Comparison of ENCODE assay signal across 23 cellular contexts in genomic region chr10:95336702-95337101, GRCh38. TPM values are rescaled to one million over a fixed set of nuclear protein-coding genes. Genes with fewer than 3 reads are reported as not detected.
DNase-seq lines count a peak whose midpoint lies in the region; ATAC-seq and TF ChIP-seq lines count a peak whose summit lies in the region.
"Had no signal": no experiment of that assay in that cellular context is flagged by ENCODE, and none has a peak within 500 bp of the region (broad histone marks: within the 10 kb centered on the region; RNA-seq: fewer than 3 reads in every experiment).

No MANE protein-coding gene starts in this region.

- in situ Hi-C loops in gastrocnemius medialis (cut with MboI; ENCODE audit: low sequenced_read_pairs in 4 of 4) = no loop called here

- peaks cover 5% of the 10 kb centered on the region for H3K36me3 ChIP-seq in Caco-2 (ENCODE audit: control insufficient read depth, insufficient read depth, low read length)
- no peaks in the 10 kb centered on the region for H3K36me3 ChIP-seq in HEK293 (ENCODE audit: control insufficient read depth in 2 of 2, insufficient read depth in 1 of 2, low read length in 2 of 2)
- H3K36me3 ChIP-seq in esophagus squamous epithelium = peaks cover 0 to 11% (median 0%) of the 10 kb centered on the region in 3 donors
- peaks cover 0 to 52% of the 10 kb centered on the region in 2 donors for H3K36me3 ChIP-seq in gastrocnemius medialis

- peaks cover 13% of the 10 kb centered on the region for H3K36me3 Mint-ChIP-seq in Caco-2 (ENCODE audit: insufficient read depth, unreplicated experiment)
- H3K36me3 Mint-ChIP-seq: natural killer cell treated with Interleukin-12 subunit alpha and Interleukin-12 subunit beta and Interleukin-15 and Interleukin-18, amount 100 ng/mL, for 72 hours had no signal

- H3K27me3 Mint-ChIP-seq in Caco-2 (ENCODE audit: insufficient read depth, unreplicated experiment) = no peaks in the 10 kb centered on the region
- H3K27me3 Mint-ChIP-seq: activated CD8-positive, alpha-beta T cell treated with anti-CD3 and anti-CD28 coated beads for 36 hours; brain; natural killer cell treated with Interleukin-12 subunit alpha and Interleukin-12 subunit beta and Interleukin-15 and Interleukin-18, amount 100 ng/mL, for 72 hours had no signal

- H3K27ac ChIP-seq in HEK293 (ENCODE audit: extremely low read depth, low read depth, low read length) = no peak overlapping the region
- H3K27ac ChIP-seq in esophagus squamous epithelium = peak overlapping the region in 3 of 4 donors; percentile 80 to 89 (median 82)
- H3K27ac ChIP-seq in gastrocnemius medialis = peak overlapping the region; percentile 76 to 88 (median 82)
- H3K27ac ChIP-seq: BLaER1 treated with 17β-estradiol and CSF1 and Interleukin-3, amounts not matched to agents 10 nM and 100 nM had no signal

- ATAC-seq in gastrocnemius medialis = no peak
- ATAC-seq in HG03460 (IDR thresholded peaks at IDR 0.05; ENCODE audit: unreplicated experiment) = no peak
- ATAC-seq: activated CD8-positive, alpha-beta T cell treated with anti-CD3 and anti-CD28 coated beads for 36 hours; GM12878; left lung had no signal

- TF ChIP-seq CTCF in Caco-2 (IDR thresholded peaks at IDR 0.05; ENCODE audit: insufficient read depth in 1 of 2, low read depth in 1 of 2, low read length in 1 of 2, severe bottlenecking in 1 of 2, unreplicated experiment in 1 of 2) = no peak
- TF ChIP-seq CTCF in HEK293 (tag by site-specific recombination; IDR thresholded peaks at IDR 0.05) = 0 out of 2 replicates have a peak, but pooled peaks have one; percentile 15
- TF ChIP-seq CTCF in esophagus squamous epithelium (IDR thresholded peaks at IDR 0.05) = no peak
- TF ChIP-seq CTCF in gastrocnemius medialis (IDR thresholded peaks at IDR 0.05 in 4 of 5, conservative IDR thresholded peaks at IDR 0.05 in 1 of 5) = no peak

- 79 to 94% methylated on average over 2 to 8 of the region's 9 CpGs for WGBS in esophagus squamous epithelium, 2 donors

- H3K4me1 ChIP-seq in Caco-2 (peaks cover 43% of the 10 kb centered on the region), HEK293 (ENCODE audit: control insufficient read depth, insufficient read depth, low read length) (no peaks in the 10 kb centered on the region), esophagus squamous epithelium (peaks cover 0 to 33% (median 16%) of the 10 kb centered on the region in 3 donors), gastrocnemius medialis (peaks cover 31 to 34% of the 10 kb centered on the region in 2 donors)
- H3K4me1 ChIP-seq: parathyroid adenoma had no signal

- peaks cover 14% of the 10 kb centered on the region for H3K4me1 Mint-ChIP-seq in Caco-2 (ENCODE audit: low read depth, unreplicated experiment)
- H3K4me1 Mint-ChIP-seq: brain had no signal

- DNase-seq in Caco-2 (peak; percentile 46 to 49), esophagus squamous epithelium (lab: John Stamatoyannopoulos, UW) (no peak), gastrocnemius medialis (no peak), NAMALWA (ENCODE audit: low spot score) (no peak), NCI-H1048 (lab: John Stamatoyannopoulos, UW) (no peak)
- no peak for DNase-seq in stimulated activated CD4-positive, alpha-beta T cell treated with anti-CD3 and anti-CD28 coated beads, Interleukin-4, amount 100 ng/mL, for 24 hours
- DNase-seq: activated CD4-positive, alpha-beta T cell treated with anti-CD3 and anti-CD28 coated beads for 1 hour; activated CD8-positive, alpha-beta T cell treated with anti-CD3 and anti-CD28 coated beads for 36 hours; activated effector memory CD4-positive, alpha-beta T cell treated with Interleukin-2 at 50 U/mL for 16 hours; activated T-cell treated with anti-CD3 and anti-CD28 coated beads for 4 hours; foreskin melanocyte; hypothalamus; left lung; NCI-H1436; NCI-H2171 treated with DMSO at 0.1 percent for 48 hours; NCI-H524 treated with DMSO at 0.1 percent for 48 hours had no signal

- intact Hi-C loops in Caco-2 (cut with micrococcal nuclease; ENCODE audit: unreplicated experiment) (loop anchor here (1.0 kb wide), 1 partner anchor 27 kb away; no protein-coding TSS in a partner anchor), esophagus squamous epithelium (cut with DNase I) (no loop called here), gastrocnemius medialis (cut with DNase I; ENCODE audit: low total_unique reads) (no loop called here)

- no TSS peak for BruUV-seq in Caco-2 (replicated peaks; lab: Mats Ljungman, UMichigan)

- no peaks in the 10 kb centered on the region for H3K9me3 Mint-ChIP-seq in Caco-2 (ENCODE audit: unreplicated experiment)
- H3K9me3 Mint-ChIP-seq: activated CD8-positive, alpha-beta T cell treated with anti-CD3 and anti-CD28 coated beads for 36 hours; brain; natural killer cell treated with Interleukin-12 subunit alpha and Interleukin-12 subunit beta and Interleukin-15 and Interleukin-18, amount 100 ng/mL, for 72 hours had no signal

- no peak overlapping the region for H3K4me3 Mint-ChIP-seq in Caco-2 (ENCODE audit: unreplicated experiment)
- H3K4me3 Mint-ChIP-seq: activated CD8-positive, alpha-beta T cell treated with anti-CD3 and anti-CD28 coated beads for 36 hours; brain; natural killer cell treated with Interleukin-12 subunit alpha and Interleukin-12 subunit beta and Interleukin-15 and Interleukin-18, amount 100 ng/mL, for 72 hours had no signal

- H3K9me3 ChIP-seq in Caco-2 (no peaks in the 10 kb centered on the region), HEK293 (ENCODE audit: control insufficient read depth, insufficient read depth, low read depth, low read length) (no peaks in the 10 kb centered on the region), esophagus squamous epithelium (no peaks in the 10 kb centered on the region), gastrocnemius medialis (no peaks in the 10 kb centered on the region)
- H3K9me3 ChIP-seq: BLaER1 treated with 17β-estradiol and CSF1 and Interleukin-3, amounts not matched to agents 10 nM and 100 nM; left lung had no signal

- H3K4me3 ChIP-seq in Caco-2 (ENCODE audit: low read depth, low read length) = no peak overlapping the region
- H3K4me3 ChIP-seq in HEK293 (ENCODE audit: low read depth, low read length) = no peak overlapping the region
- no peak overlapping the region for H3K4me3 ChIP-seq in esophagus squamous epithelium
- no peak overlapping the region for H3K4me3 ChIP-seq in gastrocnemius medialis
- H3K4me3 ChIP-seq: BLaER1 treated with 17β-estradiol and CSF1 and Interleukin-3, amounts not matched to agents 10 nM and 100 nM; GM12878; left lung had no signal

- H3K27me3 ChIP-seq in Caco-2 (replicated peaks; ENCODE audit: control insufficient read depth, insufficient read depth, low read length) = no peaks in the 10 kb centered on the region
- no peaks in the 10 kb centered on the region for H3K27me3 ChIP-seq in esophagus squamous epithelium
- no peaks in the 10 kb centered on the region for H3K27me3 ChIP-seq in gastrocnemius medialis
- H3K27me3 ChIP-seq: BLaER1 treated with 17β-estradiol and CSF1 and Interleukin-3, amounts not matched to agents 10 nM and 100 nM; left lung had no signal

- peak overlapping the region; percentile 18 for H3K27ac Mint-ChIP-seq in Caco-2 (ENCODE audit: unreplicated experiment)
- H3K27ac Mint-ChIP-seq: activated CD8-positive, alpha-beta T cell treated with anti-CD3 and anti-CD28 coated beads for 36 hours; natural killer cell treated with Interleukin-12 subunit alpha and Interleukin-12 subunit beta and Interleukin-15 and Interleukin-18, amount 100 ng/mL, for 72 hours had no signal

- CTCF ChIA-PET in Caco-2 (lab: Charles Lee) (interaction anchor here (1.0 to 2.1 kb wide), 6 partner anchors 10 to 39 kb away, joined by 3 to 33 read pairs (median 5); no protein-coding TSS in a partner anchor), HEK293 (lab: Yijun Ruan, JAX) (interaction anchor here (0.6 to 1.3 kb wide), 3 partner anchors 39 to 143 kb away, joined by 3 to 4 read pairs (median 4); no protein-coding TSS in a partner anchor)

- no peak for TF ChIP-seq POLR2A in esophagus squamous epithelium (IDR thresholded peaks at IDR 0.05)
- no peak for TF ChIP-seq POLR2A in gastrocnemius medialis (IDR thresholded peaks at IDR 0.05)

- POLR2A ChIA-PET in Caco-2 (lab: Charles Lee) = no interaction called here
- POLR2A ChIA-PET in HEK293 (lab: Yijun Ruan, JAX) = no interaction called here

TF ChIP-seq in HEK293, 187 proteins besides CTCF, POLR2A, EP300 and RAD21 (continues in another document):
- no peak for TF ChIP-seq ZNF510 (tag by site-specific recombination; IDR thresholded peaks at IDR 0.05; ENCODE audit: insufficient replicate concordance)
- TF ChIP-seq ZNF777 (tag by site-specific recombination; IDR thresholded peaks at IDR 0.05; ENCODE audit: borderline replicate concordance) = no peak
- no peak for TF ChIP-seq ZNF148 (tag by site-specific recombination; IDR thresholded peaks at IDR 0.05; ENCODE audit: borderline replicate concordance)
- TF ChIP-seq ZNF776 (tag by site-specific recombination; IDR thresholded peaks at IDR 0.05; ENCODE audit: borderline replicate concordance) = no peak

RNA-seq across cellular contexts. Expression of gene PDLIM1, which starts 45.9 kb away (rescaled TPM):
- total RNA-seq in Caco-2 (2022) (417 and 506 TPM in 2 replicates), esophagus squamous epithelium (100 to 1,000 TPM in 1 of 4 donors, 10 to 100 TPM in 3; 59.5 to 142 (median 79.2) TPM), gastrocnemius medialis (100 to 1,000 TPM; 157 to 572 (median 272) TPM)

Comparison
In these comparisons a context has a peak if more than half of its experiments do, and no peak if none do; other contexts are left out.
1. DNase-seq: peak in Caco-2 (2 of 2); none in esophagus squamous epithelium (single experiment), gastrocnemius medialis (0 of 2), stimulated activated CD4-positive, alpha-beta T cell treated with anti-CD3 and anti-CD28 coated beads, Interleukin-4, amount 100 ng/mL, for 24 hours (single experiment), NAMALWA (single experiment) and NCI-H1048 (single experiment).